In the genomic region with DNA sequence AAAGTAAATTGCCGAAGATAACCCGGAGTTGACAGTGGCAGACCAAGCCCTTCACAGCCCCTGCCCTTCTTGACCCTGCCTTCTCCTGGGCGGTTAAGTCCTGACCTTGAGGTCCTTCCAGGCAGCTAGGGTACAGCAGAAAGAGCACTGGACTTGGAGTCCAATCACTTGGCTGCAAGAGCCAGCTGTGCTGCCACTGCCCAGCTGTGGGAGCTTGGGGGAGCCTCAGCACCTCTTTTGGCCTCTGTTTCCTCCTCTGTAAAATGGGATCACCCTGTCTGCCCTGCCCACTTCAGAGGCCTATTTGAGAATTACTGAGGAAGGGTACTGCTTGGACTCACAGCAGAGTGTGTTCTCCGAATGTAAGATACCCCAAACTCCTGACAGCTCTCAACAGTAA, we compare ENCODE assay signal across 1 cellular context.
TF ChIP-seq lines count a peak whose summit lies in the region.

No MANE protein-coding gene starts in this region.

TF ChIP-seq in H1, 55 proteins besides CTCF, POLR2A, EP300 and RAD21:
- TF ChIP-seq TAF1 (IDR thresholded peaks at IDR 0.05; ENCODE audit: low read depth, low read length) (no peak), CTBP2 (IDR thresholded peaks at IDR 0.05; ENCODE audit: borderline replicate concordance, insufficient read depth, insufficient read length, low read length) (no peak), KDM1A (IDR thresholded peaks at IDR 0.05; ENCODE audit: borderline replicate concordance, low read length) (peak; percentile 40; the same call in 1 of the 2 replicates)
